In genomic region chr19:1284293-1284978, GRCh38 we compare ENCODE assay signal across 1 cellular context.
A peak's percentile ranks its signal among the peaks of the same experiment; 100 is the strongest.
TF ChIP-seq lines count a peak whose summit lies in the region.

No MANE protein-coding gene starts in this region.

TF ChIP-seq in HepG2, 621 proteins besides CTCF, POLR2A, EP300 and RAD21 (continued from another document and continues in another):
- TF ChIP-seq ZUFSP (CRISPR knock-in tag; IDR thresholded peaks at IDR 0.05; ENCODE audit: borderline replicate concordance) (no peak), LCORL (IDR thresholded peaks at IDR 0.05) (no peak), LCORL (CRISPR knock-in tag; IDR thresholded peaks at IDR 0.05) (peak; percentile 3; the same call in 1 of the 2 replicates), ZNF33A (CRISPR knock-in tag; IDR thresholded peaks at IDR 0.05; ENCODE audit: borderline replicate concordance) (no peak), NAIF1 (CRISPR knock-in tag; IDR thresholded peaks at IDR 0.05; ENCODE audit: borderline replicate concordance) (no peak), MIER2 (CRISPR knock-in tag; IDR thresholded peaks at IDR 0.05) (no peak), IRF1 (CRISPR knock-in tag; IDR thresholded peaks at IDR 0.05; ENCODE audit: low read depth) (no peak), TOE1 (CRISPR knock-in tag; IDR thresholded peaks at IDR 0.05) (no peak), NFYC (CRISPR knock-in tag; IDR thresholded peaks at IDR 0.05) (no peak), DDIT3 (CRISPR knock-in tag; IDR thresholded peaks at IDR 0.05) (no peak), PITX1 (CRISPR knock-in tag; IDR thresholded peaks at IDR 0.05) (no peak), ATM (IDR thresholded peaks at IDR 0.05; ENCODE audit: borderline replicate concordance) (no peak), NR3C1 (CRISPR knock-in tag; IDR thresholded peaks at IDR 0.05) (no peak), ZNF274 (CRISPR knock-in tag; IDR thresholded peaks at IDR 0.05) (no peak), ZNF879 (CRISPR knock-in tag; IDR thresholded peaks at IDR 0.05) (no peak), ZNF674 (CRISPR knock-in tag; IDR thresholded peaks at IDR 0.05; ENCODE audit: low read depth) (no peak), ESRRA (CRISPR knock-in tag; IDR thresholded peaks at IDR 0.05; ENCODE audit: low read depth) (peak; percentile 38; the same call in 1 of the 2 replicates), ZNF263 (CRISPR knock-in tag; IDR thresholded peaks at IDR 0.05) (peak; percentile 47), SNAPC5 (CRISPR knock-in tag; IDR thresholded peaks at IDR 0.05; ENCODE audit: borderline replicate concordance) (no peak), ATF7 (IDR thresholded peaks at IDR 0.05) (no peak), ATF7 (CRISPR knock-in tag; IDR thresholded peaks at IDR 0.05) (no peak), ZNF652 (CRISPR knock-in tag; IDR thresholded peaks at IDR 0.05; ENCODE audit: borderline replicate concordance, low read depth) (no peak), CEBPB (IDR thresholded peaks at IDR 0.05; ENCODE audit: borderline replicate concordance, low read depth, low read length) (no peak), CSRNP2 (CRISPR knock-in tag; conservative IDR thresholded peaks at IDR 0.05; ENCODE audit: low read depth) (no peak), ATF4 (CRISPR knock-in tag; IDR thresholded peaks at IDR 0.05) (no peak), ZNF230 (CRISPR knock-in tag; IDR thresholded peaks at IDR 0.05) (no peak), ATRX (CRISPR knock-in tag; IDR thresholded peaks at IDR 0.05; ENCODE audit: borderline replicate concordance) (no peak), ZNF335 (CRISPR knock-in tag; IDR thresholded peaks at IDR 0.05) (peak; percentile 63; the same call in 1 of the 2 replicates), ZNF704 (CRISPR knock-in tag; IDR thresholded peaks at IDR 0.05; ENCODE audit: borderline replicate concordance) (no peak), CAMTA2 (CRISPR knock-in tag; IDR thresholded peaks at IDR 0.05; ENCODE audit: borderline replicate concordance) (no peak), ZFP36L1 (CRISPR knock-in tag; IDR thresholded peaks at IDR 0.05) (no peak), TCF12 (IDR thresholded peaks at IDR 0.05) (no peak), TCF12 (CRISPR knock-in tag; IDR thresholded peaks at IDR 0.05) (no peak), ZBTB7B (CRISPR knock-in tag; IDR thresholded peaks at IDR 0.05) (no peak; the same call in 1 of the 2 replicates), NPAS2 (CRISPR knock-in tag; IDR thresholded peaks at IDR 0.05; ENCODE audit: borderline replicate concordance) (no peak), MEF2D (CRISPR knock-in tag; IDR thresholded peaks at IDR 0.05) (0 out of 2 replicates have a peak, but pooled peaks have one; percentile 25), MAFK (conservative IDR thresholded peaks at IDR 0.05 in 1 of 2, IDR thresholded peaks at IDR 0.05 in 1 of 2; ENCODE audit: low read length in 2 of 2) (no peak), ZC3H4 (CRISPR knock-in tag; IDR thresholded peaks at IDR 0.05; ENCODE audit: borderline replicate concordance) (no peak), CC2D1A (CRISPR knock-in tag; IDR thresholded peaks at IDR 0.05) (peak; percentile 94), GPN1 (CRISPR knock-in tag; IDR thresholded peaks at IDR 0.05; ENCODE audit: borderline replicate concordance) (no peak), ZMYM2 (CRISPR knock-in tag; IDR thresholded peaks at IDR 0.05) (no peak), ZNF562 (CRISPR knock-in tag; IDR thresholded peaks at IDR 0.05; ENCODE audit: borderline replicate concordance) (no peak), ZNF639 (CRISPR knock-in tag; conservative IDR thresholded peaks at IDR 0.05) (no peak), ZNF414 (CRISPR knock-in tag; IDR thresholded peaks at IDR 0.05) (no peak), ATF2 (CRISPR knock-in tag; IDR thresholded peaks at IDR 0.05) (no peak), ZFP62 (CRISPR knock-in tag; IDR thresholded peaks at IDR 0.05) (no peak), NFYB (CRISPR knock-in tag; IDR thresholded peaks at IDR 0.05) (no peak), HMGXB4 (CRISPR knock-in tag; IDR thresholded peaks at IDR 0.05; ENCODE audit: borderline replicate concordance in 1 of 2, low read depth in 1 of 2) (peak in 1 of 2 experiments; percentile 12; a peak in 1 of 4 replicates), ZNF44 (CRISPR knock-in tag; IDR thresholded peaks at IDR 0.05) (no peak), ZNF546 (CRISPR knock-in tag; conservative IDR thresholded peaks at IDR 0.05) (no peak), MNT (IDR thresholded peaks at IDR 0.05) (no peak), FOXK2 (IDR thresholded peaks at IDR 0.05) (no peak), ATF3 (CRISPR knock-in tag; IDR thresholded peaks at IDR 0.05) (no peak), CBX1 (IDR thresholded peaks at IDR 0.05; ENCODE audit: low read depth) (no peak), ZNF619 (CRISPR knock-in tag; IDR thresholded peaks at IDR 0.05) (no peak), BHLHE40 (IDR thresholded peaks at IDR 0.05; ENCODE audit: low read length) (no peak), ZNF138 (CRISPR knock-in tag; IDR thresholded peaks at IDR 0.05; ENCODE audit: low read depth) (no peak), ZBTB1 (CRISPR knock-in tag; IDR thresholded peaks at IDR 0.05; ENCODE audit: borderline replicate concordance) (no peak), MXD4 (CRISPR knock-in tag; IDR thresholded peaks at IDR 0.05) (no peak), AGO2 (optimal IDR thresholded peaks at IDR 0.05; ENCODE audit: low read depth, low read length) (no peak), PBX3 (CRISPR knock-in tag; IDR thresholded peaks at IDR 0.05; ENCODE audit: borderline replicate concordance) (no peak), MEIS1 (CRISPR knock-in tag; IDR thresholded peaks at IDR 0.05; ENCODE audit: borderline replicate concordance) (no peak; the same call in 1 of the 2 replicates)
